Comparison of ENCODE assay signal across 22 cellular contexts in the genomic region with DNA sequence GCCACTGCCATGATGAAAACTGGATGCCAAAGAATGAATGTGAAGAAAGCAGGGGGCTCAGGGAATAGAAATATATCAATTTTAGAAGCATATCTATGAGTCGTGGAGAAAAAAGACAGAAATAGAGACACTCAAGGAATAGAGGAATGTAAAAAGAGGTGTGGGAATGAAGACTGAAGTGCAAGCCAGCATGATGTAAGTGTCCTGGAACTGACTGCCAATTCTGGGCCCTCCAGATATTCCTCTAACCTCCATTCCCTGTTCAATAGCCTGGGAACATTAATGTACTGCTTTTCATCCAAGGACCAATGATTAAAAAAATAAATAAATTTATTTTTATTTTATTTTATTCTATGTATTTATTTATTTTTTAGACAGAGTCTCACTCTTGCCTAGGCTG. TPM values are rescaled to one million over a fixed set of nuclear protein-coding genes. Genes with fewer than 3 reads are reported as not detected.
A peak's percentile ranks its signal among the peaks of the same experiment; 100 is the strongest.
DNase-seq lines count a peak whose midpoint lies in the region; ATAC-seq and TF ChIP-seq lines count a peak whose summit lies in the region.
"Had no signal": no experiment of that assay in that cellular context is flagged by ENCODE, and none has a peak within 500 bp of the region (broad histone marks: within the 10 kb centered on the region; RNA-seq: fewer than 3 reads in every experiment).

No MANE protein-coding gene starts in this region.

- H3K27ac Mint-ChIP-seq in Calu3 (ENCODE audit: unreplicated experiment): no peak overlapping the region
- H3K27ac Mint-ChIP-seq: CD14-positive monocyte; CD4-positive, alpha-beta T cell; CD8-positive, alpha-beta memory T cell; HFFc6 had no signal

- no peaks in the 10 kb centered on the region for H3K27me3 ChIP-seq in right atrium auricular region
- no peaks in the 10 kb centered on the region for H3K27me3 ChIP-seq in heart left ventricle
- H3K27me3 ChIP-seq: BE2C; BLaER1 treated with 17β-estradiol and CSF1 and Interleukin-3, amounts not matched to agents 10 nM and 100 nM had no signal

- CTCF ChIA-PET in Calu3 (lab: Charles Lee): no interaction called here

- no peaks in the 10 kb centered on the region for H3K27me3 Mint-ChIP-seq in Calu3 (ENCODE audit: unreplicated experiment)
- H3K27me3 Mint-ChIP-seq: CD8-positive, alpha-beta memory T cell had no signal

- TF ChIP-seq CTCF in right atrium auricular region (IDR thresholded peaks at IDR 0.05) (no peak), heart left ventricle (IDR thresholded peaks at IDR 0.05) (no peak), Calu3 (IDR thresholded peaks at IDR 0.05; ENCODE audit: unreplicated experiment) (no peak)

- DNase-seq in Right ventricle myocardium superior (no peak), right atrium auricular region (ENCODE audit: low spot score) (no peak), heart left ventricle (no peak), left ventricle myocardium superior (no peak), ureter (ENCODE audit: low spot score) (no peak), Calu3 (no peak)
- DNase-seq: 8988T; ACHN; AML-193; BE2C; CD4-positive, alpha-beta T cell; CD8-positive, alpha-beta memory T cell; DMS53; DMS79 treated with DMSO at 0.1 percent for 48 hours; GF-D8; GOT3; HFFc6 had no signal

- H3K4me3 ChIP-seq in right atrium auricular region (no peak overlapping the region), heart left ventricle (no peak overlapping the region)
- H3K4me3 ChIP-seq: A549; BLaER1 treated with 17β-estradiol and CSF1 and Interleukin-3, amounts not matched to agents 10 nM and 100 nM; HAP-1 had no signal

- peak overlapping the region in 1 of 2 donors; percentile 59 for H3K27ac ChIP-seq in right atrium auricular region
- peak overlapping the region in 8 of 12 donors; percentile 18 to 74 (median 50) for H3K27ac ChIP-seq in heart left ventricle
- H3K27ac ChIP-seq: A549; BLaER1 treated with 17β-estradiol and CSF1 and Interleukin-3, amounts not matched to agents 10 nM and 100 nM had no signal

- H3K36me3 Mint-ChIP-seq in Calu3 (ENCODE audit: insufficient read depth, unreplicated experiment): no peaks in the 10 kb centered on the region
- H3K36me3 Mint-ChIP-seq: CD8-positive, alpha-beta memory T cell had no signal

- H3K4me1 ChIP-seq in right atrium auricular region (peaks cover 0 to 3% of the 10 kb centered on the region in 2 donors), heart left ventricle (peaks cover 0 to 22% (median 1%) of the 10 kb centered on the region in 12 donors)
- H3K4me1 ChIP-seq: A549, BE2C, HAP-1 had no signal

- ATAC-seq in Right ventricle myocardium superior (ENCODE audit: poor library complexity) (peak; percentile 71), heart left ventricle (peak; percentile 53 to 67 (median 62)), left ventricle myocardium superior (peak; percentile 70), HG03095 (IDR thresholded peaks at IDR 0.05; ENCODE audit: unreplicated experiment) (no peak)
- ATAC-seq: A549 had no signal

- TF ChIP-seq POLR2A in heart left ventricle (IDR thresholded peaks at IDR 0.05): no peak

- no peaks in the 10 kb centered on the region for H3K9me3 ChIP-seq in right atrium auricular region
- H3K9me3 ChIP-seq in heart left ventricle: peaks cover 0 to 4% (median 0%) of the 10 kb centered on the region in 12 donors
- H3K9me3 ChIP-seq: A549; BE2C; BLaER1 treated with 17β-estradiol and CSF1 and Interleukin-3, amounts not matched to agents 10 nM and 100 nM; HAP-1 had no signal

- BruUV-seq in Calu3 (replicated peaks; lab: Mats Ljungman, UMichigan): no TSS peak

- WGBS in heart left ventricle, 4 donors: 26 to 36% (median 34%) methylated on average over 1 of the region's 1 CpG

- no peak overlapping the region for H3K4me3 Mint-ChIP-seq in Calu3 (ENCODE audit: low read depth, unreplicated experiment)
- H3K4me3 Mint-ChIP-seq: CD14-positive monocyte; CD4-positive, alpha-beta T cell; CD8-positive, alpha-beta memory T cell; HFFc6 had no signal

- H3K36me3 ChIP-seq in right atrium auricular region (peaks cover 68% of the 10 kb centered on the region), heart left ventricle (peaks cover 0 to 87% (median 8%) of the 10 kb centered on the region in 9 donors)
- H3K36me3 ChIP-seq: BE2C; BLaER1 treated with 17β-estradiol and CSF1 and Interleukin-3, amounts not matched to agents 10 nM and 100 nM; HAP-1 had no signal

- H3K9me3 Mint-ChIP-seq in Calu3 (ENCODE audit: low read depth, unreplicated experiment): no peaks in the 10 kb centered on the region
- H3K9me3 Mint-ChIP-seq: CD14-positive monocyte; CD4-positive, alpha-beta T cell; HFFc6 had no signal

- H3K4me1 Mint-ChIP-seq in Calu3 (ENCODE audit: low read depth, unreplicated experiment): no peaks in the 10 kb centered on the region
- H3K4me1 Mint-ChIP-seq: CD14-positive monocyte; CD8-positive, alpha-beta memory T cell had no signal

- intact Hi-C loops in Right ventricle myocardium superior (cut with DNase I): no loop called here
- intact Hi-C loops in heart left ventricle (cut with DNase I): loop anchor here in 3 of 10 donors (5.0 to 10.0 kb wide), 5 partner anchors 408 to 1444 kb away; no protein-coding TSS in a partner anchor
- intact Hi-C loops in left ventricle myocardium superior (cut with micrococcal nuclease): no loop called here
- intact Hi-C loops in Calu3 (cut with micrococcal nuclease; ENCODE audit: unreplicated experiment): loop anchor here (5.0 kb wide), 3 partner anchors 221 to 1101 kb away; partner anchors contain the start of gene PLXDC2

RNA-seq across cellular contexts. Expression of gene NEBL, which starts 40.6 kb away (rescaled TPM):
- total RNA-seq in Right ventricle myocardium superior (623 TPM), right atrium auricular region (100 to 1,000 TPM; 304 to 550 TPM), heart left ventricle (100 to 1,000 TPM; 390 to 855 (median 591) TPM), left ventricle myocardium superior (781 TPM), ureter (25.5 TPM), Calu3 (2022) (11.2 and 12.7 TPM in 2 replicates)
- 100 to 1,000 TPM; 187 to 383 TPM for polyA plus RNA-seq in heart left ventricle
- total RNA-seq: HFFc6 had no signal
- polyA plus RNA-seq: CD8-positive, alpha-beta memory T cell had no signal

Comparison
In these comparisons a context has a peak if more than half of its experiments do, and no peak if none do; other contexts are left out.
1. RNA of gene NEBL, which starts 40.6 kb away (total RNA-seq): 781 TPM in left ventricle myocardium superior (single experiment), 623 TPM in Right ventricle myocardium superior (single experiment), 390 to 855 TPM in heart left ventricle and 304 to 550 TPM in right atrium auricular region; 25.5 TPM in ureter (single experiment) and 11.2 to 12.7 TPM in Calu3; every median in the first group is over 10 times any median in the second.